In the genomic region with DNA sequence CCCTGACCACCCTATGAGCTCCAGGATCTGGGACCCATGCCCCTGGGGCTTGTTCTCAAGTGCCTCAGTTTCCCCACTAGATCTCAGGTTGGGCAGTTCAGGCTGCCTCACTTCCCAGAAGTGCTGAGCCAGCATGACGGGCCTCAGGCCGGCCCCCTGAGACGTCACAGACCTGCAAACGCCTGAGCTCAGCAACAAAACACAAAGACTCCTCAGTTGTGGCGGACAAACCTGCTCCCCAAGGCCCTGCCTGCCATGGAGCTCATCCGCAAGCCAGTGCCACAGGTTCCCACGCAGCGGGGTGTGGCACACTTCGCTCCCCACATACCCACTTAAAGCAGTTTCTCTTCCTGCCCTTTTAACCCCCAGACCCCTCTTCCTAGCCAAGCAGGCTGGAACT, we compare ENCODE assay signal across 2 cellular contexts.
TF ChIP-seq lines count a peak whose summit lies in the region.

No MANE protein-coding gene starts in this region.

TF ChIP-seq in IMR-90, 13 proteins besides CTCF, POLR2A, EP300 and RAD21:
- TF ChIP-seq SMC3 (IDR thresholded peaks at IDR 0.05; ENCODE audit: low read depth, low read length) = no peak
- no peak for TF ChIP-seq CHD1 (IDR thresholded peaks at IDR 0.05; ENCODE audit: low read depth, low read length)
- TF ChIP-seq MAFK (IDR thresholded peaks at IDR 0.05; ENCODE audit: low read depth, low read length) = peak; percentile 54
- no peak for TF ChIP-seq RFX5 (IDR thresholded peaks at IDR 0.05; ENCODE audit: low read depth, low read length)

TF ChIP-seq in HepG2, 621 proteins besides CTCF, POLR2A, EP300 and RAD21:
- TF ChIP-seq MAFF (IDR thresholded peaks at IDR 0.05; ENCODE audit: low read depth, low read length) = peak; percentile 44; the same call in 1 of the 2 replicates
- TF ChIP-seq MAFK (conservative IDR thresholded peaks at IDR 0.05 in 1 of 2, IDR thresholded peaks at IDR 0.05 in 1 of 2; ENCODE audit: low read length in 2 of 2) = peak; percentile 54 to 73
- TF ChIP-seq BRD4 (CRISPR knock-in tag; IDR thresholded peaks at IDR 0.05) = no peak
TF ChIP-seq in HepG2: peak in this region for 2.
